Comparison of ENCODE assay signal across 8 cellular contexts in genomic region chr20:63968928-63969760, GRCh38. TPM values are rescaled to one million over a fixed set of nuclear protein-coding genes. Genes with fewer than 3 reads are reported as not detected.
DNase-seq lines count a peak whose midpoint lies in the region; FAIRE-seq and TF ChIP-seq lines count a peak whose summit lies in the region.

No MANE protein-coding gene starts in this region.

- peaks cover 31% of the 10 kb centered on the region for H3K36me3 Mint-ChIP-seq in T-helper 2 cell treated with Interferon-gamma antibody and Interleukin-4, amounts not matched to agents 5 μg/mL and 100 μg/mL, for 36 hours (ENCODE audit: low read depth)

- H3K4ac ChIP-seq in H1 (replicated peaks; ENCODE audit: insufficient read length, low read depth, low read length) = no peak overlapping the region

- peaks cover 12% of the 10 kb centered on the region; the same call in 1 of the 2 replicates for H3K23me2 ChIP-seq in H1 (ENCODE audit: low read depth, low read length)

- H3K27me3 Mint-ChIP-seq in T-helper 2 cell treated with Interferon-gamma antibody and Interleukin-4, amounts not matched to agents 5 μg/mL and 100 μg/mL, for 36 hours (ENCODE audit: low read depth) = no peaks in the 10 kb centered on the region

- no peak overlapping the region for H2BK15ac ChIP-seq in H1 (ENCODE audit: low read length)

- H3K4me3 ChIP-seq in H1 (ENCODE audit: extremely low read depth in 1 of 4, insufficient read depth in 2 of 4, low read depth in 3 of 4, low read length in 4 of 4) (peak overlapping the region; percentile 45 to 73 (median 56)), muscle layer of duodenum (ENCODE audit: low read depth in 1 of 2, low read length in 2 of 2) (peak overlapping the region; percentile 42 to 76), vagina (peak overlapping the region; percentile 59 to 90)

- no peak for FAIRE-seq in H1 (lab: Jason Lieb, UNC)

- H3K27me3 ChIP-seq in H1 (replicated peaks in 1 of 4; ENCODE audit: control insufficient read depth in 3 of 4, extremely low read depth in 1 of 4, insufficient read depth in 3 of 4, low read length in 3 of 4) (peaks cover 0 to 6% (median 2%) of the 10 kb centered on the region in 4 experiments; a peak in 2 of 7 replicates), muscle layer of duodenum (ENCODE audit: low read depth, low read length) (no peaks in the 10 kb centered on the region), vagina (no peaks in the 10 kb centered on the region)

- CTCF ChIA-PET in H1 (lab: Charles Lee; ENCODE audit: partially characterized antibody) = interaction anchor here (1.4 kb wide), 1 partner anchor 35 kb away, joined by 4 read pairs; no protein-coding TSS in a partner anchor

- peaks cover 13% of the 10 kb centered on the region for H3K4me1 Mint-ChIP-seq in T-helper 2 cell treated with Interferon-gamma antibody and Interleukin-4, amounts not matched to agents 5 μg/mL and 100 μg/mL, for 36 hours (ENCODE audit: low read depth)

- H3K79me1 ChIP-seq in H1 (ENCODE audit: low read depth, low read length) = peaks cover 4% of the 10 kb centered on the region

- H2AK5ac ChIP-seq in H1 (ENCODE audit: low read depth, low read length) = no peak overlapping the region

- peak overlapping the region; percentile 75 to 76 for H3K4me2 ChIP-seq in H1 (ENCODE audit: insufficient read depth in 1 of 2, low read depth in 2 of 2, low read length in 2 of 2)

- H3K27ac ChIP-seq in H1 (ENCODE audit: low read depth, low read length) (no peak overlapping the region; the same call in 1 of the 2 replicates), muscle layer of duodenum (ENCODE audit: low read length) (peak overlapping the region; percentile 31), vagina (peak overlapping the region; percentile 72)

- no peak overlapping the region for H2BK12ac ChIP-seq in H1 (ENCODE audit: low read depth, low read length)

- no peaks in the 10 kb centered on the region; a peak in 1 of 4 replicates for H3K79me2 ChIP-seq in H1 (ENCODE audit: control insufficient read depth in 1 of 2, insufficient read depth in 2 of 2, low read length in 2 of 2)

- peak overlapping the region; percentile 86 for H3K4me3 Mint-ChIP-seq in T-helper 2 cell treated with Interferon-gamma antibody and Interleukin-4, amounts not matched to agents 5 μg/mL and 100 μg/mL, for 36 hours

- no peak overlapping the region for H3K14ac ChIP-seq in H1 (ENCODE audit: insufficient read length)

- no peak overlapping the region for H2BK5ac ChIP-seq in H1 (ENCODE audit: low read depth, low read length)

- peak; percentile 23 for DNase-seq in NCI-H1092 treated with DMSO at 0.1 percent for 48 hours (lab: John Stamatoyannopoulos, UW)
- no peak for DNase-seq in NCI-H1092 (lab: John Stamatoyannopoulos, UW)
- no peak for DNase-seq in T-helper 2 cell treated with Interferon-gamma antibody and Interleukin-4, amounts not matched to agents 5 μg/mL and 100 μg/mL, for 36 hours (ENCODE audit: low spot score)
- DNase-seq in H1 (ENCODE audit: low read depth in 1 of 2, low spot score in 2 of 2) = peak in 1 of 2 experiments; percentile 76
- DNase-seq in vagina (ENCODE audit: extremely low spot score in 2 of 2) = no peak
- no peak for DNase-seq in RKO (ENCODE audit: low spot score)
- no peak for DNase-seq in cerebellar cortex (ENCODE audit: low spot score)

- TF ChIP-seq RAD21 in H1 (IDR thresholded peaks at IDR 0.05 in 1 of 2, conservative IDR thresholded peaks at IDR 0.05 in 1 of 2; ENCODE audit: low read depth in 2 of 2, low read length in 2 of 2) = no peak

- intact Hi-C loops in vagina (cut with DNase I) = no loop called here

- H3K36me3 ChIP-seq in H1 (ENCODE audit: control insufficient read depth in 2 of 4, insufficient read depth in 4 of 4, low read length in 3 of 4) (peaks cover 8 to 30% (median 22%) of the 10 kb centered on the region in 4 experiments), muscle layer of duodenum (ENCODE audit: control insufficient read depth in 1 of 2, insufficient read depth in 2 of 2, low read length in 2 of 2) (peaks cover 0 to 22% of the 10 kb centered on the region in 2 donors), vagina (peaks cover 0 to 24% of the 10 kb centered on the region in 2 donors)

- no peak overlapping the region for H2AFZ ChIP-seq in H1 (ENCODE audit: low read length)

- TF ChIP-seq EP300 in H1 (IDR thresholded peaks at IDR 0.05; ENCODE audit: borderline replicate concordance in 1 of 2, low read depth in 2 of 2, low read length in 2 of 2) = no peak

- no peak overlapping the region for H3K56ac ChIP-seq in H1 (replicated peaks; ENCODE audit: insufficient read length, low read depth, low read length)

- peak overlapping the region; percentile 71 for H4K8ac ChIP-seq in H1 (ENCODE audit: extremely low read depth, insufficient read depth, low read length)

- TF ChIP-seq POLR2A in H1 (IDR thresholded peaks at IDR 0.05; ENCODE audit: control extremely low read depth in 1 of 2, low read depth in 2 of 2, low read length in 2 of 2) (0 out of 3 replicates have a peak, but pooled peaks of 1 of the 2 experiments have one; percentile 9), vagina (IDR thresholded peaks at IDR 0.05) (no peak)

- 12% methylated on average over 13 of the region's 70 CpGs; no CpG with 5 or more reads in 1 of the 2 experiments for WGBS in H1 (ENCODE audit: extremely low coverage in 1 of 2, insufficient coverage in 1 of 2, insufficient read length in 1 of 2, insufficient replicate concordance in 2 of 2, low coverage in 1 of 2, low lambda C conversion rate in 2 of 2, missing lambda C conversion rate in 1 of 2), 2 experiments

- POLR2A ChIA-PET in H1 (lab: Charles Lee; ENCODE audit: partially characterized antibody) = interaction anchor here (0.6 to 2.6 kb wide), 4 partner anchors 10 to 48 kb away, joined by 4 to 11 read pairs (median 6); partner anchors contain the start of gene UCKL1

- no peaks in the 10 kb centered on the region for H3K9me3 Mint-ChIP-seq in T-helper 2 cell treated with Interferon-gamma antibody and Interleukin-4, amounts not matched to agents 5 μg/mL and 100 μg/mL, for 36 hours

- H2BK20ac ChIP-seq in H1 (ENCODE audit: low read length) = no peak overlapping the region

- TF ChIP-seq CTCF in H1 (IDR thresholded peaks at IDR 0.05; ENCODE audit: control extremely low read depth in 1 of 3, insufficient read depth in 1 of 3, low read depth in 1 of 3, low read length in 3 of 3) = no peak
- TF ChIP-seq CTCF in vagina (IDR thresholded peaks at IDR 0.05) = no peak

- peak overlapping the region; percentile 82 for H3K27ac Mint-ChIP-seq in T-helper 2 cell treated with Interferon-gamma antibody and Interleukin-4, amounts not matched to agents 5 μg/mL and 100 μg/mL, for 36 hours

- no peak overlapping the region for H3K23ac ChIP-seq in H1 (ENCODE audit: insufficient read length)

- peak overlapping the region; percentile 40 for H4K91ac ChIP-seq in H1 (replicated peaks; ENCODE audit: insufficient read length, low read length)

- H2BK120ac ChIP-seq in H1 (replicated peaks; ENCODE audit: low read depth, low read length) = no peak overlapping the region

- peak overlapping the region in 3 of 4 experiments; percentile 60 to 87 (median 65); a peak in 5 of 7 replicates for H3K9ac ChIP-seq in H1 (replicated peaks in 1 of 4; ENCODE audit: extremely low read depth in 1 of 4, low read depth in 3 of 4, low read length in 3 of 4)

- H3K4me1 ChIP-seq in H1 (replicated peaks in 1 of 4; ENCODE audit: control insufficient read depth in 3 of 4, insufficient read depth in 4 of 4, low read length in 3 of 4) = peaks cover 0 to 13% (median 6%) of the 10 kb centered on the region in 4 experiments; a peak in 6 of 7 replicates
- H3K4me1 ChIP-seq in muscle layer of duodenum (ENCODE audit: control insufficient read depth in 1 of 2, insufficient read depth in 2 of 2, low read length in 2 of 2) = peaks cover 6 to 21% of the 10 kb centered on the region in 2 donors
- H3K4me1 ChIP-seq in vagina = peaks cover 31% of the 10 kb centered on the region

- H4K20me1 ChIP-seq in H1 (replicated peaks in 1 of 2; ENCODE audit: control insufficient read depth in 1 of 2, insufficient read depth in 2 of 2, low read length in 2 of 2) = peaks cover 0 to 8% of the 10 kb centered on the region in 2 experiments

- H4K5ac ChIP-seq in H1 (ENCODE audit: insufficient read length, low read depth, low read length) = peak overlapping the region; percentile 55

- H3K9me3 ChIP-seq in H1 (ENCODE audit: insufficient read depth in 2 of 2, low read depth in 1 of 2, low read length in 1 of 2) = peaks cover 32 to 35% of the 10 kb centered on the region in 2 experiments
- no peaks in the 10 kb centered on the region for H3K9me3 ChIP-seq in muscle layer of duodenum (ENCODE audit: control insufficient read depth in 1 of 2, low read length in 2 of 2)
- no peaks in the 10 kb centered on the region for H3K9me3 ChIP-seq in vagina

- H3K18ac ChIP-seq in H1 (ENCODE audit: extremely low read depth, low read length) = peak overlapping the region; percentile 48

RNA-seq across cellular contexts. Expression of gene ZNF512B, which starts 0.6 kb away (rescaled TPM):
- total RNA-seq in H1 (2021; fragmentation: NEBNext Ultra II Directional; extraction: Animal tissue kit (Norgen Biotek cat#: 25700)) = 26.6 and 27.0 TPM in 2 replicates
- 7.3 and 10.6 TPM in 2 replicates for polyA plus RNA-seq in H1 (2011; rRNA removed)
- 9.7 TPM for polyA plus RNA-seq in H1 (2011; cell fraction: cytosol; rRNA removed)
- 51.0 TPM for polyA plus RNA-seq in H1 (2011; cell fraction: nucleus; rRNA removed)
- polyA plus RNA-seq in H1 (2012, experiment 1 of 2) = 16.0 to 22.5 TPM (median 19.3 TPM) in 4 replicates
- polyA plus RNA-seq in H1 (2012, experiment 2 of 2) = 12.0 TPM
- polyA plus RNA-seq in H1 (2013, experiment 1 of 2) = 9.5 TPM
- polyA plus RNA-seq in H1 (2013, experiment 2 of 2) = 9.1 TPM
- polyA minus RNA-seq in H1 (2011; rRNA and poly(A)+ RNA removed) = 4.1 and 5.5 TPM in 2 replicates
- polyA minus RNA-seq in H1 (2011; cell fraction: cytosol; rRNA and poly(A)+ RNA removed) = 8.4 TPM
- polyA minus RNA-seq in H1 (2011; cell fraction: nucleus; rRNA and poly(A)+ RNA removed) = 9.1 TPM
- total RNA-seq in vagina = 10.3 TPM

RNA-seq across cellular contexts. Expression of gene SAMD10, which starts 10.3 kb away (rescaled TPM):
- total RNA-seq in H1 (2021; fragmentation: NEBNext Ultra II Directional; extraction: Animal tissue kit (Norgen Biotek cat#: 25700)) = 3.0 and 3.8 TPM in 2 replicates
- 5.2 and 6.4 TPM in 2 replicates for polyA plus RNA-seq in H1 (2011; rRNA removed)
- polyA plus RNA-seq in H1 (2011; cell fraction: cytosol; rRNA removed) = 5.1 TPM
- polyA plus RNA-seq in H1 (2011; cell fraction: nucleus; rRNA removed) = 32.2 TPM
- polyA plus RNA-seq in H1 (2012, experiment 1 of 2) = 4.0 to 6.6 TPM (median 6.2 TPM) in 4 replicates
- 4.8 TPM for polyA plus RNA-seq in H1 (2012, experiment 2 of 2)
- polyA plus RNA-seq in H1 (2013, experiment 1 of 2) = 4.6 TPM
- polyA plus RNA-seq in H1 (2013, experiment 2 of 2) = 3.6 TPM
- polyA minus RNA-seq in H1 (2011; rRNA and poly(A)+ RNA removed) = 0.73 and 1.1 TPM in 2 replicates
- 1.6 TPM for polyA minus RNA-seq in H1 (2011; cell fraction: cytosol; rRNA and poly(A)+ RNA removed)
- 1.4 TPM for polyA minus RNA-seq in H1 (2011; cell fraction: nucleus; rRNA and poly(A)+ RNA removed)
- total RNA-seq in vagina = 11.8 TPM

RNA-seq across cellular contexts. Expression of gene PRPF6, which starts 11.8 kb away (rescaled TPM):
- 76.9 and 80.7 TPM in 2 replicates for total RNA-seq in H1 (2021; fragmentation: NEBNext Ultra II Directional; extraction: Animal tissue kit (Norgen Biotek cat#: 25700))
- 27.9 and 42.8 TPM in 2 replicates for polyA plus RNA-seq in H1 (2011; rRNA removed)
- polyA plus RNA-seq in H1 (2011; cell fraction: cytosol; rRNA removed) = 58.0 TPM
- polyA plus RNA-seq in H1 (2011; cell fraction: nucleus; rRNA removed) = 66.9 TPM
- 70.7 to 88.3 TPM (median 83.6 TPM) in 4 replicates for polyA plus RNA-seq in H1 (2012, experiment 1 of 2)
- 54.3 TPM for polyA plus RNA-seq in H1 (2012, experiment 2 of 2)
- polyA plus RNA-seq in H1 (2013, experiment 1 of 2) = 41.9 TPM
- polyA plus RNA-seq in H1 (2013, experiment 2 of 2) = 38.8 TPM
- 44.2 and 52.8 TPM in 2 replicates for polyA minus RNA-seq in H1 (2011; rRNA and poly(A)+ RNA removed)
- polyA minus RNA-seq in H1 (2011; cell fraction: cytosol; rRNA and poly(A)+ RNA removed) = 36.3 TPM
- 23.1 TPM for polyA minus RNA-seq in H1 (2011; cell fraction: nucleus; rRNA and poly(A)+ RNA removed)
- total RNA-seq in vagina = 50.6 TPM

RNA-seq across cellular contexts. Expression of gene UCKL1, which starts 12.9 kb away (rescaled TPM):
- 36.5 and 37.4 TPM in 2 replicates for total RNA-seq in H1 (2021; fragmentation: NEBNext Ultra II Directional; extraction: Animal tissue kit (Norgen Biotek cat#: 25700))
- polyA plus RNA-seq in H1 (2011; rRNA removed) = 91.2 and 106 TPM in 2 replicates
- 73.4 TPM for polyA plus RNA-seq in H1 (2011; cell fraction: cytosol; rRNA removed)
- 243 TPM for polyA plus RNA-seq in H1 (2011; cell fraction: nucleus; rRNA removed)
- polyA plus RNA-seq in H1 (2012, experiment 1 of 2) = 35.1 to 52.8 TPM (median 52.1 TPM) in 4 replicates
- polyA plus RNA-seq in H1 (2012, experiment 2 of 2) = 34.5 TPM
- 26.4 TPM for polyA plus RNA-seq in H1 (2013, experiment 1 of 2)
- 24.2 TPM for polyA plus RNA-seq in H1 (2013, experiment 2 of 2)
- 26.5 and 36.3 TPM in 2 replicates for polyA minus RNA-seq in H1 (2011; rRNA and poly(A)+ RNA removed)
- 28.2 TPM for polyA minus RNA-seq in H1 (2011; cell fraction: cytosol; rRNA and poly(A)+ RNA removed)
- 52.8 TPM for polyA minus RNA-seq in H1 (2011; cell fraction: nucleus; rRNA and poly(A)+ RNA removed)
- 50.1 TPM for total RNA-seq in vagina
